ENCODE assay signal across 9 cellular contexts in genomic region chr22:50146440-50147228, GRCh38. TPM values are rescaled to one million over a fixed set of nuclear protein-coding genes. Genes with fewer than 3 reads are reported as not detected.
DNase-seq lines count a peak whose midpoint lies in the region; ATAC-seq and TF ChIP-seq lines count a peak whose summit lies in the region.
"Had no signal": no experiment of that assay in that cellular context is flagged by ENCODE, and none has a peak within 500 bp of the region (broad histone marks: within the 10 kb centered on the region; RNA-seq: fewer than 3 reads in every experiment).

No MANE protein-coding gene starts in this region.

- H3K27me3 Mint-ChIP-seq in endothelial cell (ENCODE audit: unreplicated experiment) = peaks cover 3% of the 10 kb centered on the region

- H3K9ac ChIP-seq in GM23248 (no peak overlapping the region), OCI-LY3 (ENCODE audit: low read length) (no peak overlapping the region)

- H3K36me3 ChIP-seq in GM23248 (ENCODE audit: low read depth) (no peaks in the 10 kb centered on the region), OCI-LY3 (replicated peaks; ENCODE audit: low read depth, low read length) (no peaks in the 10 kb centered on the region)

- no peaks in the 10 kb centered on the region for H3F3A ChIP-seq in GM23248 (ENCODE audit: insufficient read depth)

- no peaks in the 10 kb centered on the region for H3K9me2 ChIP-seq in GM23248 (ENCODE audit: insufficient read depth)

- no peak overlapping the region for H3K4me3 Mint-ChIP-seq in endothelial cell (ENCODE audit: unreplicated experiment)
- H3K4me3 Mint-ChIP-seq: natural killer cell had no signal

- in situ Hi-C loops in GM23248 (cut with MboI) = no loop called here

- H3K27ac ChIP-seq in GM23248 = no peak overlapping the region
- H3K27ac ChIP-seq in OCI-LY3 (ENCODE audit: low read length) = no peak overlapping the region

- H4K20me1 ChIP-seq in GM23248 (ENCODE audit: insufficient read depth) (no peaks in the 10 kb centered on the region), OCI-LY3 (ENCODE audit: insufficient read depth, low read length) (no peaks in the 10 kb centered on the region)

- H3K4me1 Mint-ChIP-seq in endothelial cell (ENCODE audit: unreplicated experiment) = peaks cover 2% of the 10 kb centered on the region

- H3K9me3 Mint-ChIP-seq in endothelial cell (ENCODE audit: unreplicated experiment) = no peaks in the 10 kb centered on the region
- H3K9me3 Mint-ChIP-seq: natural killer cell had no signal

- H2AFZ ChIP-seq in GM23248 (no peak overlapping the region), OCI-LY3 (ENCODE audit: low read depth, low read length) (no peak overlapping the region)

- no peaks in the 10 kb centered on the region for H3K9me3 ChIP-seq in GM23248 (ENCODE audit: low read depth)
- H3K9me3 ChIP-seq in OCI-LY3 (ENCODE audit: insufficient read depth, low read length) = no peaks in the 10 kb centered on the region

- peak; percentile 42 for DNase-seq in GM23248
- peak; percentile 86 for DNase-seq in epidermal melanocyte (ENCODE audit: insufficient read length, low spot score)
- peak; percentile 59 for DNase-seq in myocyte (ENCODE audit: low read depth)
- DNase-seq in NCI-H2171 (lab: John Stamatoyannopoulos, UW) = no peak
- no peak for DNase-seq in endothelial cell (ENCODE audit: low spot score)
- DNase-seq in A172 (ENCODE audit: low spot score) = no peak
- DNase-seq: natural killer cell had no signal

- H3K27me3 ChIP-seq in GM23248 (replicated peaks; ENCODE audit: insufficient read depth) (no peaks in the 10 kb centered on the region), OCI-LY3 (ENCODE audit: low read depth, low read length) (peaks cover 8% of the 10 kb centered on the region; the same call in 1 of the 2 replicates)

- H3K36me3 Mint-ChIP-seq in endothelial cell (ENCODE audit: low read depth, unreplicated experiment) = no peaks in the 10 kb centered on the region
- H3K36me3 Mint-ChIP-seq: natural killer cell had no signal

- H3K4me2 ChIP-seq in GM23248 (ENCODE audit: unreplicated experiment) (no peak overlapping the region), OCI-LY3 (ENCODE audit: low read length) (peak overlapping the region; percentile 31)

- H3K79me2 ChIP-seq in GM23248 (ENCODE audit: insufficient read depth) (no peaks in the 10 kb centered on the region), OCI-LY3 (ENCODE audit: low read length) (no peaks in the 10 kb centered on the region)

- H3K4me3 ChIP-seq in GM23248 (no peak overlapping the region), OCI-LY3 (ENCODE audit: low read length) (peak overlapping the region; percentile 4; the same call in 1 of the 2 replicates)

- TF ChIP-seq CTCF in OCI-LY3 (IDR thresholded peaks at IDR 0.05; ENCODE audit: low read depth, low read length) (peak; percentile 82), endothelial cell (IDR thresholded peaks at IDR 0.05; ENCODE audit: unreplicated experiment) (no peak)

- ATAC-seq in GM18511 (IDR thresholded peaks at IDR 0.05; ENCODE audit: unreplicated experiment) = no peak

- no peaks in the 10 kb centered on the region for H3K4me1 ChIP-seq in GM23248 (ENCODE audit: insufficient read depth)
- H3K4me1 ChIP-seq in OCI-LY3 (ENCODE audit: low read length) = peaks cover 2% of the 10 kb centered on the region; the same call in 1 of the 2 replicates

- H3K27ac Mint-ChIP-seq in endothelial cell (ENCODE audit: unreplicated experiment) = no peak overlapping the region
- H3K27ac Mint-ChIP-seq: natural killer cell had no signal

- 58 to 70% methylated on average over 24 to 26 of the region's 26 CpGs for WGBS in GM23248 (ENCODE audit: low coverage in 1 of 2, low lambda C conversion rate in 2 of 2, missing lambda C conversion rate in 2 of 2), 2 experiments

RNA-seq across cellular contexts. Expression of gene PANX2, which starts 23.9 kb away (rescaled TPM):
- total RNA-seq in GM23248 (2014; rRNA removed; shearing (Covaris generic)) = under 0.01 TPM in 1 of 2 replicates, not detected in the other
- 0.18 and 0.20 TPM in 2 replicates for polyA plus RNA-seq in GM23248 (2016; fragmentation: Nextera tagmentation; extraction: Ambion mirVana)
- total RNA-seq in myocyte = 0.08 and 0.26 TPM in 2 replicates
- 1.3 TPM for polyA plus RNA-seq in myocyte (2012)
- 0.87 TPM for total RNA-seq in endothelial cell (ENCODE audit: unreplicated experiment)
- 1.4 and 1.5 TPM in 2 replicates for total RNA-seq in A172 (2014; rRNA removed; shearing (Covaris generic))

RNA-seq across cellular contexts. Expression of gene TRABD, which starts 39.1 kb away (rescaled TPM):
- 19.5 and 33.5 TPM in 2 replicates for total RNA-seq in GM23248 (2014; rRNA removed; shearing (Covaris generic))
- polyA plus RNA-seq in GM23248 (2016; fragmentation: Nextera tagmentation; extraction: Ambion mirVana) = 20.7 and 22.6 TPM in 2 replicates
- total RNA-seq in myocyte (16.3 and 26.3 TPM in 2 replicates), endothelial cell (ENCODE audit: unreplicated experiment) (33.1 TPM)
- polyA plus RNA-seq in myocyte (2012) = 21.4 TPM
- total RNA-seq in A172 (2014; rRNA removed; shearing (Covaris generic)) = 18.9 and 19.2 TPM in 2 replicates

RNA-seq across cellular contexts. Expression of gene SELENOO, which starts 54.2 kb away (rescaled TPM):
- 24.3 and 29.1 TPM in 2 replicates for total RNA-seq in GM23248 (2014; rRNA removed; shearing (Covaris generic))
- 5.0 and 9.6 TPM in 2 replicates for polyA plus RNA-seq in GM23248 (2016; fragmentation: Nextera tagmentation; extraction: Ambion mirVana)
- total RNA-seq in myocyte (30.8 and 34.4 TPM in 2 replicates), endothelial cell (ENCODE audit: unreplicated experiment) (18.7 TPM)
- 21.6 TPM for polyA plus RNA-seq in myocyte (2012)
- 8.0 and 9.5 TPM in 2 replicates for total RNA-seq in A172 (2014; rRNA removed; shearing (Covaris generic))

RNA-seq across cellular contexts. Expression of gene MOV10L1, which starts 56.8 kb away (rescaled TPM):
- total RNA-seq in GM23248 (2014; rRNA removed; shearing (Covaris generic)) = not detected in 2 replicates
- not detected in 2 replicates for polyA plus RNA-seq in GM23248 (2016; fragmentation: Nextera tagmentation; extraction: Ambion mirVana)
- total RNA-seq in myocyte (0.16 and 0.83 TPM in 2 replicates), endothelial cell (ENCODE audit: unreplicated experiment) (not detected)
- polyA plus RNA-seq in myocyte (2012) = 1.1 TPM
- total RNA-seq in A172 (2014; rRNA removed; shearing (Covaris generic)) = 2.0 and 3.0 TPM in 2 replicates

Comparison
In these comparisons a context has a peak if more than half of its experiments do, and no peak if none do; other contexts are left out.
1. DNase-seq: peak in GM23248 (single experiment), epidermal melanocyte (single experiment) and myocyte (single experiment); none in NCI-H2171 (single experiment), endothelial cell (single experiment) and A172 (single experiment).